ENCODE assay signal across 8 cellular contexts in genomic region chr14:88189040-88189839, GRCh38.
DNase-seq lines count a peak whose midpoint lies in the region; ATAC-seq and TF ChIP-seq lines count a peak whose summit lies in the region.

No MANE protein-coding gene starts in this region.

- TF ChIP-seq POLR2A in breast epithelium (IDR thresholded peaks at IDR 0.05) (no peak), spleen (IDR thresholded peaks at IDR 0.05) (no peak)

- intact Hi-C loops in breast epithelium (cut with DNase I; ENCODE audit: low total_unique reads) = no loop called here
- intact Hi-C loops in spleen (cut with DNase I; ENCODE audit: low total_unique reads) = no loop called here

- no peaks in the 10 kb centered on the region for H3K36me3 Mint-ChIP-seq in immature natural killer cell

- ATAC-seq in SK-N-SH treated with all-trans-retinoic acid at 6 μM for 48 hours = peak; percentile 97

- peak; percentile 28 to 33 for DNase-seq in activated CD4-positive, alpha-beta T cell treated with anti-CD3 and anti-CD28 coated beads for 24 hours (ENCODE audit: low read depth in 2 of 2)
- no peak for DNase-seq in activated CD4-positive, alpha-beta T cell treated with anti-CD3 and anti-CD28 coated beads for 1 hour
- peak; percentile 70 for DNase-seq in HFF-Myc (ENCODE audit: extremely low read depth, low read depth)
- DNase-seq in NCI-H1048 (lab: John Stamatoyannopoulos, UW) = peak; percentile 39
- DNase-seq in breast epithelium (ENCODE audit: low spot score in 2 of 2) = peak in 1 of 2 donors; percentile 55
- peak; percentile 16 to 31 (median 26) for DNase-seq in immature natural killer cell
- DNase-seq in spleen = no peak

- H3K9me3 Mint-ChIP-seq in immature natural killer cell = peaks cover 0 to under 1% (median 0%) of the 10 kb centered on the region in 6 donors

- H3K9me3 ChIP-seq in breast epithelium = no peaks in the 10 kb centered on the region
- H3K9me3 ChIP-seq in spleen = no peaks in the 10 kb centered on the region

- WGBS in spleen, 5 donors = 20 to 31% (median 26%) methylated on average over 16 to 18 of the region's 18 CpGs

- H3K4me1 ChIP-seq in breast epithelium (no peaks in the 10 kb centered on the region), spleen (peaks cover 0 to 9% (median 9%) of the 10 kb centered on the region in 6 donors)

- peak overlapping the region; percentile 31 to 64 (median 57) for H3K4me3 Mint-ChIP-seq in immature natural killer cell

- H3K4me3 ChIP-seq in HFF-Myc (replicated peaks; ENCODE audit: low read depth, low read length) (no peak overlapping the region), breast epithelium (peak overlapping the region in 2 of 3 donors; percentile 15 to 39), spleen (peak overlapping the region in 2 of 8 donors; percentile 20 to 50)

- no peaks in the 10 kb centered on the region for H3K27me3 ChIP-seq in breast epithelium
- peaks cover 0 to 27% (median 0%) of the 10 kb centered on the region in 7 donors for H3K27me3 ChIP-seq in spleen (replicated peaks in 1 of 7)

- peaks cover 0 to 9% (median 0%) of the 10 kb centered on the region in 3 donors for H3K27me3 Mint-ChIP-seq in immature natural killer cell (ENCODE audit: low read depth in 3 of 3)

- H3K27ac ChIP-seq in breast epithelium (no peak overlapping the region), spleen (no peak overlapping the region)

- H3K36me3 ChIP-seq in breast epithelium (no peaks in the 10 kb centered on the region), spleen (no peaks in the 10 kb centered on the region)

- H3K27ac Mint-ChIP-seq in immature natural killer cell = no peak overlapping the region

- H3K4me1 Mint-ChIP-seq in immature natural killer cell = peaks cover 5 to 6% of the 10 kb centered on the region in 2 donors

- peak; percentile 76 for TF ChIP-seq CTCF in HFF-Myc (IDR thresholded peaks at IDR 0.05; ENCODE audit: low read depth, low read length, missing control alignments)
- peak in 2 of 3 donors; percentile 24 to 47 for TF ChIP-seq CTCF in breast epithelium (IDR thresholded peaks at IDR 0.05)
- TF ChIP-seq CTCF in spleen (IDR thresholded peaks at IDR 0.05 in 8 of 11, conservative IDR thresholded peaks at IDR 0.05 in 3 of 11) = peak in 9 of 11 experiments; percentile 19 to 62 (median 53)

TF ChIP-seq in SK-N-SH treated with all-trans-retinoic acid at 6 μM for 48 hours, 23 proteins besides CTCF, POLR2A, EP300 and RAD21:
- TF ChIP-seq ZNF70 (CRISPR knock-in tag; IDR thresholded peaks at IDR 0.05) = no peak
- no peak for TF ChIP-seq ZFP30 (CRISPR knock-in tag; IDR thresholded peaks at IDR 0.05)
- no peak for TF ChIP-seq OSR1 (CRISPR knock-in tag; IDR thresholded peaks at IDR 0.05)
- no peak for TF ChIP-seq CSDC2 (CRISPR knock-in tag; IDR thresholded peaks at IDR 0.05)
- no peak for TF ChIP-seq ZNF565 (CRISPR knock-in tag; conservative IDR thresholded peaks at IDR 0.05; ENCODE audit: low read depth)
- no peak for TF ChIP-seq ESRRG (CRISPR knock-in tag; IDR thresholded peaks at IDR 0.05)
- TF ChIP-seq, protein P1, sequence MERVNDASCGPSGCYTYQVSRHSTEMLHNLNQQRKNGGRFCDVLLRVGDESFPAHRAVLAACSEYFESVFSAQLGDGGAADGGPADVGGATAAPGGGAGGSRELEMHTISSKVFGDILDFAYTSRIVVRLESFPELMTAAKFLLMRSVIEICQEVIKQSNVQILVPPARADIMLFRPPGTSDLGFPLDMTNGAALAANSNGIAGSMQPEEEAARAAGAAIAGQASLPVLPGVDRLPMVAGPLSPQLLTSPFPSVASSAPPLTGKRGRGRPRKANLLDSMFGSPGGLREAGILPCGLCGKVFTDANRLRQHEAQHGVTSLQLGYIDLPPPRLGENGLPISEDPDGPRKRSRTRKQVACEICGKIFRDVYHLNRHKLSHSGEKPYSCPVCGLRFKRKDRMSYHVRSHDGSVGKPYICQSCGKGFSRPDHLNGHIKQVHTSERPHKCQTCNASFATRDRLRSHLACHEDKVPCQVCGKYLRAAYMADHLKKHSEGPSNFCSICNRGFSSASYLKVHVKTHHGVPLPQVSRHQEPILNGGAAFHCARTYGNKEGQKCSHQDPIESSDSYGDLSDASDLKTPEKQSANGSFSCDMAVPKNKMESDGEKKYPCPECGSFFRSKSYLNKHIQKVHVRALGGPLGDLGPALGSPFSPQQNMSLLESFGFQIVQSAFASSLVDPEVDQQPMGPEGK (CRISPR knock-in tag; IDR thresholded peaks at IDR 0.05; ENCODE audit: borderline replicate concordance) = no peak
- TF ChIP-seq BACH2 (CRISPR knock-in tag; IDR thresholded peaks at IDR 0.05; ENCODE audit: borderline replicate concordance) = no peak
- no peak for TF ChIP-seq ZNF8 (CRISPR knock-in tag; IDR thresholded peaks at IDR 0.05)
- no peak for TF ChIP-seq ZFP3 (CRISPR knock-in tag; IDR thresholded peaks at IDR 0.05)
TF ChIP-seq in SK-N-SH treated with all-trans-retinoic acid at 6 μM for 48 hours: peak in this region for 0.

Comparison
In these comparisons a context has a peak if more than half of its experiments do, and no peak if none do; other contexts are left out.
1. DNase-seq: peak in activated CD4-positive, alpha-beta T cell treated with anti-CD3 and anti-CD28 coated beads for 24 hours (2 of 2), HFF-Myc (single experiment), NCI-H1048 (single experiment) and immature natural killer cell (3 of 3); none in activated CD4-positive, alpha-beta T cell treated with anti-CD3 and anti-CD28 coated beads for 1 hour (single experiment) and spleen (single experiment).
2. Peak in every context shown above with its lines, with median percentiles within 50 percentile points of each other: CTCF ChIP-seq.